14 cellular contexts compared by ENCODE assay signal in genomic region chr1:192439373-192440025, GRCh38.
A peak's percentile ranks its signal among the peaks of the same experiment; 100 is the strongest.
DNase-seq lines count a peak whose midpoint lies in the region; FAIRE-seq and TF ChIP-seq lines count a peak whose summit lies in the region.
"Had no signal": no experiment of that assay in that cellular context is flagged by ENCODE, and none has a peak within 500 bp of the region (broad histone marks: within the 10 kb centered on the region; RNA-seq: fewer than 3 reads in every experiment).

No MANE protein-coding gene starts in this region.

- DNase-seq in AG08395 (ENCODE audit: low spot score) = peak; percentile 11
- peak; percentile 21 for DNase-seq in HFFc6
- peak; percentile 93 for DNase-seq in astrocyte (ENCODE audit: low read depth)
- DNase-seq in islet precursor cell = peak; percentile 59
- DNase-seq in OCI-M2 (lab: John Stamatoyannopoulos, UW; ENCODE audit: unreplicated experiment) = no peak
- no peak for DNase-seq in esophagus squamous epithelium (lab: John Stamatoyannopoulos, UW)
- no peak for DNase-seq in caudate nucleus (lab: John Stamatoyannopoulos, UW)
- no peak for DNase-seq in activated CD4-positive, alpha-beta memory T cell treated with anti-CD3 and anti-CD28 coated beads, Interleukin-2, amount 10 ng/mL, durations not matched to agents 7 days and 5 days
- DNase-seq: activated T-cell treated with anti-CD3 and anti-CD28 coated beads, Interleukin-2, amount 50 U/mL, for 24 hours; CD4-positive, alpha-beta T cell; glutamatergic neuron; Karpas-422 had no signal

- 44 to 51% methylated on average over 6 of the region's 6 CpGs for WGBS in esophagus squamous epithelium, 2 donors

- FAIRE-seq in astrocyte (lab: Jason Lieb, UNC) = no peak

- H3K9me3 Mint-ChIP-seq in HFFc6 (no peaks in the 10 kb centered on the region), astrocyte (ENCODE audit: unreplicated experiment) (no peaks in the 10 kb centered on the region)
- H3K9me3 Mint-ChIP-seq in activated CD4-positive, alpha-beta memory T cell treated with anti-CD3 and anti-CD28 coated beads, Interleukin-2, amount 10 ng/mL, durations not matched to agents 7 days and 5 days = no peaks in the 10 kb centered on the region
- H3K9me3 Mint-ChIP-seq: activated T-cell treated with anti-CD3 and anti-CD28 coated beads, Interleukin-2, amount 50 U/mL, for 24 hours; CD4-positive, alpha-beta T cell; central memory CD8-positive, alpha-beta T cell had no signal

- no peak for TF ChIP-seq POLR2A in esophagus squamous epithelium (IDR thresholded peaks at IDR 0.05)

- H3K27ac ChIP-seq in astrocyte (ENCODE audit: low read depth, low read length) (peak overlapping the region; percentile 66), esophagus squamous epithelium (no peak overlapping the region), caudate nucleus (ENCODE audit: low read depth, low read length) (no peak overlapping the region)
- H3K27ac ChIP-seq: prostate gland had no signal

- H3K4me2 ChIP-seq in astrocyte (ENCODE audit: low read length) = peak overlapping the region; percentile 77

- H3K4me1 Mint-ChIP-seq in HFFc6 (ENCODE audit: low read depth) (peaks cover 17% of the 10 kb centered on the region), astrocyte (ENCODE audit: low read depth, unreplicated experiment) (peaks cover 14% of the 10 kb centered on the region)
- no peaks in the 10 kb centered on the region for H3K4me1 Mint-ChIP-seq in activated CD4-positive, alpha-beta memory T cell treated with anti-CD3 and anti-CD28 coated beads, Interleukin-2, amount 10 ng/mL, durations not matched to agents 7 days and 5 days
- H3K4me1 Mint-ChIP-seq: central memory CD8-positive, alpha-beta T cell had no signal

- H3K9ac ChIP-seq in astrocyte (ENCODE audit: low read length) = peak overlapping the region; percentile 48

- peaks cover 16% of the 10 kb centered on the region for H3K4me1 ChIP-seq in astrocyte (ENCODE audit: insufficient read depth, low read length)
- no peaks in the 10 kb centered on the region for H3K4me1 ChIP-seq in esophagus squamous epithelium
- H3K4me1 ChIP-seq: prostate gland had no signal

- H3K9me3 ChIP-seq in astrocyte (ENCODE audit: insufficient read depth, low read depth, low read length) = no peaks in the 10 kb centered on the region
- no peaks in the 10 kb centered on the region for H3K9me3 ChIP-seq in esophagus squamous epithelium
- H3K9me3 ChIP-seq: prostate gland had no signal

- peak overlapping the region; percentile 68 for H2AFZ ChIP-seq in astrocyte (ENCODE audit: low read depth, low read length)

- H3K36me3 Mint-ChIP-seq in HFFc6 (ENCODE audit: low read depth) (no peaks in the 10 kb centered on the region), astrocyte (ENCODE audit: low read depth, unreplicated experiment) (no peaks in the 10 kb centered on the region)
- H3K36me3 Mint-ChIP-seq in activated CD4-positive, alpha-beta memory T cell treated with anti-CD3 and anti-CD28 coated beads, Interleukin-2, amount 10 ng/mL, durations not matched to agents 7 days and 5 days (ENCODE audit: low read depth) = no peaks in the 10 kb centered on the region

- no peak overlapping the region for H3K4me3 ChIP-seq in astrocyte (ENCODE audit: insufficient read depth, low read depth, low read length)
- H3K4me3 ChIP-seq in esophagus squamous epithelium = no peak overlapping the region
- H3K4me3 ChIP-seq: prostate gland had no signal

- H3K27me3 Mint-ChIP-seq in HFFc6 (ENCODE audit: insufficient read depth) (no peaks in the 10 kb centered on the region), astrocyte (ENCODE audit: low read depth, unreplicated experiment) (no peaks in the 10 kb centered on the region)
- peaks cover 1% of the 10 kb centered on the region for H3K27me3 Mint-ChIP-seq in activated CD4-positive, alpha-beta memory T cell treated with anti-CD3 and anti-CD28 coated beads, Interleukin-2, amount 10 ng/mL, durations not matched to agents 7 days and 5 days

- POLR2A ChIA-PET in activated CD4-positive, alpha-beta memory T cell treated with anti-CD3 and anti-CD28 coated beads, Interleukin-2, amount 10 ng/mL, durations not matched to agents 7 days and 5 days (lab: Charles Lee) = no interaction called here

- H3K27me3 ChIP-seq in astrocyte (ENCODE audit: insufficient read depth, low read length) (no peaks in the 10 kb centered on the region), esophagus squamous epithelium (no peaks in the 10 kb centered on the region)

- H3K36me3 ChIP-seq in astrocyte (ENCODE audit: insufficient read depth, low read length) (no peaks in the 10 kb centered on the region), esophagus squamous epithelium (no peaks in the 10 kb centered on the region)
- H3K36me3 ChIP-seq: prostate gland had no signal

- TF ChIP-seq CTCF in HFFc6 (IDR thresholded peaks at IDR 0.05) (no peak), astrocyte (IDR thresholded peaks at IDR 0.05; ENCODE audit: insufficient read depth, low read depth, low read length) (no peak), esophagus squamous epithelium (IDR thresholded peaks at IDR 0.05) (no peak)

- no peak overlapping the region for H3K4me3 Mint-ChIP-seq in HFFc6
- no peak overlapping the region for H3K4me3 Mint-ChIP-seq in astrocyte (ENCODE audit: unreplicated experiment)
- no peak overlapping the region for H3K4me3 Mint-ChIP-seq in activated CD4-positive, alpha-beta memory T cell treated with anti-CD3 and anti-CD28 coated beads, Interleukin-2, amount 10 ng/mL, durations not matched to agents 7 days and 5 days
- H3K4me3 Mint-ChIP-seq: activated T-cell treated with anti-CD3 and anti-CD28 coated beads, Interleukin-2, amount 50 U/mL, for 24 hours; CD4-positive, alpha-beta T cell; central memory CD8-positive, alpha-beta T cell had no signal

- no peaks in the 10 kb centered on the region for H4K20me1 ChIP-seq in astrocyte (ENCODE audit: insufficient read depth, low read length)

- H3K79me2 ChIP-seq in astrocyte (ENCODE audit: insufficient read depth, low read length) = no peaks in the 10 kb centered on the region

- intact Hi-C loops in esophagus squamous epithelium (cut with DNase I) = no loop called here

- CTCF ChIA-PET in activated CD4-positive, alpha-beta memory T cell treated with anti-CD3 and anti-CD28 coated beads, Interleukin-2, amount 10 ng/mL, durations not matched to agents 7 days and 5 days (lab: Charles Lee) = interaction anchor here (0.9 kb wide), 1 partner anchor 35 kb away, joined by 3 read pairs; no protein-coding TSS in a partner anchor

- H3K27ac Mint-ChIP-seq in HFFc6 (no peak overlapping the region), astrocyte (ENCODE audit: unreplicated experiment) (peak overlapping the region; percentile 31)
- no peak overlapping the region for H3K27ac Mint-ChIP-seq in activated CD4-positive, alpha-beta memory T cell treated with anti-CD3 and anti-CD28 coated beads, Interleukin-2, amount 10 ng/mL, durations not matched to agents 7 days and 5 days
- H3K27ac Mint-ChIP-seq: activated T-cell treated with anti-CD3 and anti-CD28 coated beads, Interleukin-2, amount 50 U/mL, for 24 hours; CD4-positive, alpha-beta T cell had no signal

Comparison
In these comparisons a context has a peak if more than half of its experiments do, and no peak if none do; other contexts are left out.
1. DNase-seq: peak in AG08395 (single experiment), HFFc6 (single experiment), astrocyte (single experiment) and islet precursor cell (single experiment); none in OCI-M2 (single experiment), esophagus squamous epithelium (single experiment), caudate nucleus (0 of 61) and activated CD4-positive, alpha-beta memory T cell treated with anti-CD3 and anti-CD28 coated beads, Interleukin-2, amount 10 ng/mL, durations not matched to agents 7 days and 5 days (single experiment).